Comparison of ENCODE assay signal across 8 cellular contexts in the genomic region with DNA sequence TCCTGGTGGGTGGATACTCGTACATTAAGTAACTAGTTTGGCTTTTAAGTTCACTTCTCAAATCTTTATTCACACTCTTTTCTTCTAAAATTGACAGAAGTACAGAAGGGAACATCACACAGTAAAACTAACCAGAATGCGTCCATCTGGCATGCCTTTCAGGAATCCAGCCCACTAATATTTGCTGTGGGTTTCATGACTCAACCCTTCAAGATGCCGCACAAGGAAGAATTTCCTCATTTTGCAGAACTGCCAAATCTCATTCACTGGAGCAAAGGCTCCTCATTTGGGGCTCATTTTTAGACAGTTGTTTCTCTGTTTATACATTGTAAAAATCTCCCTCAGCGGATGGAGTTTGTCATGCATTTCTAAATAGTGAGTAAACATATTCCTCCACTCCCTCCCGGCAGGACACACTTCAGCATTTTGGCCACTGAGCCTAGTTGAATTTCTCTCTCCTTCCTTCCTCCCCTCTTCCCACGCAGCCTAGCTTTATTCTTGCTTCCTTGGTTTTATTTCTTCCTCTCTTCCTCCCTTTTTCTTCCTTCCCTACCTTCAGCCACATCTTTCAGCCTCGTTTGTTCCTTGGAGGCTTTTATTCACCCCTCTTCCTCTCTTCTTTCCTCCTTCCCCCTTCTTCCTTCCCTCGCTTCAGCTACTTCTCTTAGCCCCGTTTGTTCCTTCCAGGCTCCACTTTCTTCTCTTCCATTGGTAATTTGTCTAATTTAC.
DNase-seq lines count a peak whose midpoint lies in the region; ATAC-seq and TF ChIP-seq lines count a peak whose summit lies in the region.

No MANE protein-coding gene starts in this region.

- no peak overlapping the region for H4K8ac ChIP-seq in mesendoderm (ENCODE audit: low read depth, low read length)

- no peaks in the 10 kb centered on the region for H3K36me3 Mint-ChIP-seq in T-helper 2 cell treated with Interferon-gamma antibody and Interleukin-4, amounts not matched to agents 5 μg/mL and 100 μg/mL, for 36 hours (ENCODE audit: low read depth)

- peak; percentile 31 for TF ChIP-seq POLR2A in transverse colon (IDR thresholded peaks at IDR 0.05)

- H3K9ac ChIP-seq in mesendoderm (ENCODE audit: low read length): peak overlapping the region; percentile 29

- no peak overlapping the region for H3K4ac ChIP-seq in mesendoderm (ENCODE audit: low read depth, low read length)

- peak overlapping the region; percentile 40 for H3K56ac ChIP-seq in mesendoderm (ENCODE audit: low read length)

- H3K27me3 ChIP-seq in dorsolateral prefrontal cortex (no peaks in the 10 kb centered on the region), mesendoderm (ENCODE audit: insufficient read depth, low read length, poor library complexity) (no peaks in the 10 kb centered on the region), transverse colon (no peaks in the 10 kb centered on the region)

- H4K5ac ChIP-seq in mesendoderm (ENCODE audit: low read length): no peak overlapping the region

- peak overlapping the region; percentile 39 for H3K4me2 ChIP-seq in mesendoderm (ENCODE audit: low read length)

- WGBS in mesendoderm (ENCODE audit: extremely low coverage, insufficient coverage, low lambda C conversion rate): no CpG with 5 or more reads among the region's 9 CpGs
- 6 to 11% methylated on average over 7 to 9 of the region's 9 CpGs for WGBS in transverse colon (ENCODE audit: low coverage in 1 of 2), 2 donors

- H3K27ac Mint-ChIP-seq in T-helper 2 cell treated with Interferon-gamma antibody and Interleukin-4, amounts not matched to agents 5 μg/mL and 100 μg/mL, for 36 hours: no peak overlapping the region

- H2AK5ac ChIP-seq in mesendoderm (ENCODE audit: low read length): no peak overlapping the region

- H3K4me1 Mint-ChIP-seq in T-helper 2 cell treated with Interferon-gamma antibody and Interleukin-4, amounts not matched to agents 5 μg/mL and 100 μg/mL, for 36 hours (ENCODE audit: low read depth): peaks cover 6% of the 10 kb centered on the region

- no peak overlapping the region for H2BK5ac ChIP-seq in mesendoderm (ENCODE audit: low read length)

- H3K79me1 ChIP-seq in mesendoderm (ENCODE audit: low read length): no peaks in the 10 kb centered on the region

- DNase-seq in T-helper 2 cell treated with Interferon-gamma antibody and Interleukin-4, amounts not matched to agents 5 μg/mL and 100 μg/mL, for 36 hours (ENCODE audit: low spot score): no peak
- DNase-seq in T-helper 2 cell (no peak), OCI-M1 (lab: John Stamatoyannopoulos, UW) (peak; percentile 19), dorsolateral prefrontal cortex (peak in 3 of 10 donors; percentile 4 to 32 (median 8)), mesendoderm (peak; percentile 13), transverse colon (peak; percentile 17)

- H3K27ac ChIP-seq in dorsolateral prefrontal cortex: peak overlapping the region in 56 of 59 donors; percentile 47 to 98 (median 91)
- no peak overlapping the region for H3K27ac ChIP-seq in mesendoderm (ENCODE audit: low read depth, low read length)
- H3K27ac ChIP-seq in transverse colon: peak overlapping the region; percentile 97 to 100 (median 98)

- TF ChIP-seq CTCF in dorsolateral prefrontal cortex (IDR thresholded peaks at IDR 0.05 in 54 of 56, conservative IDR thresholded peaks at IDR 0.05 in 2 of 56; ENCODE audit: low read depth in 1 of 56, partially characterized antibody in 56 of 56) (no peak), transverse colon (IDR thresholded peaks at IDR 0.05) (no peak)

- H3K9me3 ChIP-seq in transverse colon: no peaks in the 10 kb centered on the region

- H3K36me3 ChIP-seq in mesendoderm (ENCODE audit: control insufficient read depth, insufficient read depth, low read length) (no peaks in the 10 kb centered on the region), transverse colon (no peaks in the 10 kb centered on the region)

- intact Hi-C loops in dorsolateral prefrontal cortex (cut with DNase I) (loop anchor here in 1 of 2 donors (5.0 kb wide), 2 partner anchors 1027 to 1042 kb away; partner anchors contain the start of gene NLGN1), transverse colon (cut with DNase I; ENCODE audit: low total_unique reads) (no loop called here)

- H3K4me3 ChIP-seq in dorsolateral prefrontal cortex: peak overlapping the region; percentile 32 to 95 (median 79)
- no peak overlapping the region for H3K4me3 ChIP-seq in mesendoderm (ENCODE audit: low read length)
- peak overlapping the region; percentile 11 to 85 (median 70) for H3K4me3 ChIP-seq in transverse colon

- peak overlapping the region; percentile 21 for H3K18ac ChIP-seq in mesendoderm (ENCODE audit: low read length)

- TF ChIP-seq EP300 in transverse colon (IDR thresholded peaks at IDR 0.05; ENCODE audit: low read depth): no peak

- in situ Hi-C loops in transverse colon (cut with MboI; ENCODE audit: low pct_ligation_motif_present in 1 of 4, low pct_unique_long_range_greater_than_20kb in 1 of 4, low sequenced_read_pairs in 3 of 4): no loop called here

- H2BK120ac ChIP-seq in mesendoderm (ENCODE audit: low read depth, low read length): no peak overlapping the region

- H3K27me3 Mint-ChIP-seq in T-helper 2 cell treated with Interferon-gamma antibody and Interleukin-4, amounts not matched to agents 5 μg/mL and 100 μg/mL, for 36 hours (ENCODE audit: low read depth): peaks cover 33% of the 10 kb centered on the region

- H3K4me1 ChIP-seq in mesendoderm (ENCODE audit: control insufficient read depth, low read depth, low read length) (no peaks in the 10 kb centered on the region), transverse colon (peaks cover 0 to 54% (median 26%) of the 10 kb centered on the region in 4 donors)

- H3K79me2 ChIP-seq in mesendoderm (ENCODE audit: control insufficient read depth, insufficient read depth, low read length): no peaks in the 10 kb centered on the region

- ATAC-seq in GM21447 (IDR thresholded peaks at IDR 0.05; ENCODE audit: unreplicated experiment): no peak
- ATAC-seq in GM19023 (IDR thresholded peaks at IDR 0.05; ENCODE audit: unreplicated experiment): no peak

- H3K23ac ChIP-seq in mesendoderm (ENCODE audit: low read length): no peak overlapping the region

- H3K4me3 Mint-ChIP-seq in T-helper 2 cell treated with Interferon-gamma antibody and Interleukin-4, amounts not matched to agents 5 μg/mL and 100 μg/mL, for 36 hours: peak overlapping the region; percentile 40

- no peak overlapping the region for H2BK15ac ChIP-seq in mesendoderm (replicated peaks; ENCODE audit: low read depth)

- no peaks in the 10 kb centered on the region for H3K9me3 Mint-ChIP-seq in T-helper 2 cell treated with Interferon-gamma antibody and Interleukin-4, amounts not matched to agents 5 μg/mL and 100 μg/mL, for 36 hours

Comparison
In these comparisons a context has a peak if more than half of its experiments do, and no peak if none do; other contexts are left out.
1. DNase-seq: peak in OCI-M1 (single experiment), mesendoderm (single experiment) and transverse colon (single experiment); none in T-helper 2 cell treated with Interferon-gamma antibody and Interleukin-4, amounts not matched to agents 5 μg/mL and 100 μg/mL, for 36 hours (single experiment) and T-helper 2 cell (0 of 5).